ENCODE assay signal across 29 cellular contexts in the genomic region with DNA sequence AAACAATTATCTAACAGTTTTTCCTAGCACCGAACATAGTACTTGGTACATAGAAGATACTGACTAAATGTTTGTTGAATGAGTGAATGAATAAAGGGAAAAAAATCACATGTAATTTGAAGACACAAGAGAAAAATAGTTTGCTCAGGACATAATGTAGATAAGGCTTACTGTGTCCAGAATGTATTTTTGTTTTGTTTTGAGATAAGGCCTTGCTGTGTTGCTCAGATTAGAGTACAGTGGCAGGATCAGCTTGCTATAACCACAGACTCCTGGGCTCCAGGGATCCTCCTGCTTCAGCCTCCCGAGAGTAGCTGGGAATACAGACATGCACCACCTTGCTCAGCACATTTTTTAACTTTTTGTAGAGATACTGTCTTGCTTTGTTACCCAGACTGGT.
"Had no signal": no experiment of that assay in that cellular context is flagged by ENCODE, and none has a peak within 500 bp of the region (broad histone marks: within the 10 kb centered on the region; RNA-seq: fewer than 3 reads in every experiment).

No MANE protein-coding gene starts in this region.

- DNase-seq: activated CD4-positive, alpha-beta memory T cell treated with anti-CD3 and anti-CD28 coated beads, Interleukin-2, amount 10 ng/mL, durations not matched to agents 7 days and 5 days; activated CD4-positive, alpha-beta T cell treated with anti-CD3 and anti-CD28 coated beads for 36 hours; activated CD4-positive, alpha-beta T cell treated with anti-CD3 and anti-CD28 coated beads, Interleukin-2, amount 50 U/mL, for 1 hour; activated gamma-delta T cell treated with Interleukin-2 at 50 U/mL for 16 hours; activated naive CD4-positive, alpha-beta T cell treated with anti-CD3 and anti-CD28 coated beads, Interleukin-2, amount 10 ng/mL, durations not matched to agents 7 days and 5 days; activated naive CD8-positive, alpha-beta T cell treated with anti-CD3 and anti-CD28 coated beads for 36 hours; activated T-cell treated with anti-CD3 and anti-CD28 coated beads for 4 hours; activated T-cell treated with anti-CD3 and anti-CD28 coated beads, Interleukin-2, amount 50 U/mL, for 72 hours; anterior cingulate cortex; body of pancreas; Kasumi-1; KBM-7; MV-4-11; NCI-H1105 treated with DMSO at 0.1 percent for 48 hours; NCI-H1436 treated with DMSO at 0.1 percent for 48 hours; NCI-H187; NCI-H2081; NCI-H2171; NCI-H345; NCI-H510A; NCI-H526 treated with DMSO at 0.1 percent for 48 hours; NCI-H82; RPMI8226; SK-N-SH; T-helper 1 cell; WERI-Rb-1 had no signal

- H3K9me3 ChIP-seq: body of pancreas, SK-N-SH had no signal

- H3K4me2 ChIP-seq: SK-N-SH had no signal

- H3K27ac ChIP-seq: body of pancreas, WERI-Rb-1 had no signal

- H3K27me3 ChIP-seq: body of pancreas had no signal

- H3K4me3 ChIP-seq: body of pancreas had no signal

- ATAC-seq: activated CD4-positive, alpha-beta T cell treated with anti-CD3 and anti-CD28 coated beads for 36 hours; activated T-cell treated with anti-CD3 and anti-CD28 coated beads, Interleukin-2, amount 50 U/mL, for 72 hours; body of pancreas; Panc1; Right ventricle myocardium inferior had no signal

- H3K9ac ChIP-seq: SK-N-SH had no signal

- FAIRE-seq: colon had no signal

- H3K36me3 ChIP-seq: WERI-Rb-1 had no signal
